12 cellular contexts compared by ENCODE assay signal in the genomic region with DNA sequence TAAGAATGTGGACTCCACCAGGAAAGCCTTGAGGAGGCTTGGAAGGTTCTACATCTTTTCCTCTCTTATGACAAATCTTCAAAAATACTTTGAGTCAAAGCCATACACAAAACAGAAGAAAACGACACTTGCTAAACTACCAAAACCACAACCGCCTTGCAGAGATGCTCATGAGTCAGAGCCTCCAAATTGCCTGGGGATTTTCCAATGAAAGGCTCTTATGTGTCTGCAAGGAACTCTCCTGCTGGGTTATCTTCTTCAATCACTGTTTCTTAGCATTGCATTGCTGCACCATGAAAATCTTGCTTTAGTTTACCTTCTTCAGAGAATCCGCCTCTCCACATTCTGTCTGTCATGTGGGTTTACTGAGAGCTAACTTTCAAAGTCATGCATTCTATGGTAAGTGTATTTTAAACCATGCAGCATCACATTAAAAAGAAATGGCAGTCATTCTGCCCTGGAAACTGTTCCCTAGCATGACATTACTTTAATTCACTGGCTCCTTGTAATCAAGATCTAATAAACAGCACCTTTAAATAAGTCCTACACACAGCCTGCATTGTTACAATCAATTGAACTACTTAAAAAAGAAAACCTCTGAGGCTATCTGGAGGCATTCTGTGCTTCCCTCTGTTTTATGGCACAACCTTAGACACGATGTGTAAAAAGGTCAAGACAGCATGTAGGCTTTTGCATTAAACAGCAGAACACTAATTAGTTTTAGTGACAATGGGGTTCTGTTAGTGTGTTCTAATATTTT.
DNase-seq lines count a peak whose midpoint lies in the region; ATAC-seq and TF ChIP-seq lines count a peak whose summit lies in the region.
"Had no signal": no experiment of that assay in that cellular context is flagged by ENCODE, and none has a peak within 500 bp of the region (broad histone marks: within the 10 kb centered on the region; RNA-seq: fewer than 3 reads in every experiment).

No MANE protein-coding gene starts in this region.

- H3K9me3 ChIP-seq in GM23248 (ENCODE audit: low read depth) = no peaks in the 10 kb centered on the region

- no peak overlapping the region for H3K27ac ChIP-seq in GM23248

- H3K4me3 ChIP-seq in GM23248 (no peak overlapping the region), foreskin fibroblast (ENCODE audit: low read depth in 1 of 2, low read length in 2 of 2) (no peak overlapping the region)

- DNase-seq in COLO829 (ENCODE audit: low spot score) (peak; percentile 91), GM23248 (peak; percentile 87), RPMI7951 (ENCODE audit: low read depth) (peak; percentile 95), foreskin fibroblast (peak; percentile 56 to 64), DMS114 treated with DMSO at 0.1 percent for 48 hours (lab: John Stamatoyannopoulos, UW; ENCODE audit: unreplicated experiment) (no peak), CD14-positive monocyte (ENCODE audit: low spot score) (no peak), DMS 273 (lab: John Stamatoyannopoulos, UW; ENCODE audit: unreplicated experiment) (no peak)
- DNase-seq: activated effector memory CD4-positive, alpha-beta T cell treated with Interleukin-2 at 50 U/mL for 16 hours; KBM-7; stimulated activated CD4-positive, alpha-beta T cell treated with anti-CD3 and anti-CD28 coated beads, Interleukin-2, amount 100 ng/mL, for 48 hours had no signal

- no peaks in the 10 kb centered on the region for H3K9me2 ChIP-seq in GM23248 (ENCODE audit: insufficient read depth)

- no peaks in the 10 kb centered on the region for H3K4me1 ChIP-seq in GM23248 (ENCODE audit: insufficient read depth)

- in situ Hi-C loops in GM23248 (cut with MboI) = no loop called here

- H3K4me1 Mint-ChIP-seq in CD14-positive monocyte = no peaks in the 10 kb centered on the region

- H3K27me3 Mint-ChIP-seq in CD14-positive monocyte (ENCODE audit: low read depth in 3 of 3) = peaks cover 0 to 10% (median 4%) of the 10 kb centered on the region in 3 donors

- intact Hi-C loops in CD14-positive monocyte (cut with micrococcal nuclease) = no loop called here

- H2AFZ ChIP-seq in GM23248 = no peak overlapping the region

- H3K36me3 ChIP-seq in GM23248 (ENCODE audit: low read depth) = no peaks in the 10 kb centered on the region

- no peak overlapping the region for H3K4me2 ChIP-seq in GM23248 (ENCODE audit: unreplicated experiment)

- H3K79me2 ChIP-seq in GM23248 (ENCODE audit: insufficient read depth) = no peaks in the 10 kb centered on the region

- H3K9ac ChIP-seq in GM23248 = no peak overlapping the region

- no peak overlapping the region for H3K27ac Mint-ChIP-seq in CD14-positive monocyte

- no peaks in the 10 kb centered on the region for H4K20me1 ChIP-seq in GM23248 (ENCODE audit: insufficient read depth)

- 21 to 26% methylated on average over 4 of the region's 4 CpGs for WGBS in GM23248 (ENCODE audit: low coverage in 1 of 2, low lambda C conversion rate in 2 of 2, missing lambda C conversion rate in 2 of 2), 2 experiments

- no peak for TF ChIP-seq CTCF in foreskin fibroblast (IDR thresholded peaks at IDR 0.05; ENCODE audit: low read depth, low read length)
- TF ChIP-seq CTCF in CD14-positive monocyte (IDR thresholded peaks at IDR 0.05) = no peak

- H3F3A ChIP-seq in GM23248 (ENCODE audit: insufficient read depth) = peaks cover 15% of the 10 kb centered on the region

- H3K9me3 Mint-ChIP-seq in CD14-positive monocyte = peaks cover 0 to 2% (median 0%) of the 10 kb centered on the region in 7 donors

- no peaks in the 10 kb centered on the region for H3K36me3 Mint-ChIP-seq in CD14-positive monocyte

- H3K27me3 ChIP-seq in GM23248 (replicated peaks; ENCODE audit: insufficient read depth) = peaks cover 35% of the 10 kb centered on the region

- ATAC-seq in HG02642 (IDR thresholded peaks at IDR 0.05; ENCODE audit: poor library complexity, unreplicated experiment) = no peak
- ATAC-seq: esophagus mucosa had no signal

- no peak overlapping the region for H3K4me3 Mint-ChIP-seq in CD14-positive monocyte

Comparison
In these comparisons a context has a peak if more than half of its experiments do, and no peak if none do; other contexts are left out.
1. DNase-seq: peak in COLO829 (single experiment), GM23248 (single experiment), RPMI7951 (single experiment) and foreskin fibroblast (2 of 2); none in DMS114 treated with DMSO at 0.1 percent for 48 hours (single experiment), CD14-positive monocyte (single experiment) and DMS 273 (single experiment).